Comparison of ENCODE assay signal across 8 cellular contexts in the genomic region with DNA sequence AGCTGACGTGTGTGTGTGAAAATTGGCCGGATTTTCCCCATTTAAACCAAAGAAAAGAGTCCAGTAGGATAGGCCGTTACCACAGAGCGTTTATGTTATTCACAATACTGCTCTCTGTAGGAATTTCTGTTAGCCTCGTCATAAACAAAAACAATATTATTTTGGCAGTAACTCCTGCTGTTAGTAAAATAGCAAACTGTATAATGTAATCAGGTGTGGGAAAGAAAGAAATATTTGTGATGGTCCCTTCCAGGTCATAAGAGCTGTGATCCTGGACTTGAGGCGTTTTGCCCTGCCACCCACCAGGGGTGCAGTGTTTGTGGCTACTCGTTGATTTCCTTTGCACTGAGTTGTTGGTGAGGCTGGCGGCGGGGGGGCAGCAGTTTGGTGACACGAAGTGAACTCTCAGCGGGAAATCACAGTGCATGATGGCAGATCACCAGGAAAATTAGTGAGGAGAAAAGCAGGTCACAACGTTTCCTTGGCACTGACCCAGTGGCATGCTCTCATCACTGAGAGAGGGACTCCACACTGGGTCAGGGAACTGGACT. TPM values are rescaled to one million over a fixed set of nuclear protein-coding genes. Genes with fewer than 3 reads are reported as not detected.
DNase-seq lines count a peak whose midpoint lies in the region; ATAC-seq, FAIRE-seq and TF ChIP-seq lines count a peak whose summit lies in the region.
"Had no signal": no experiment of that assay in that cellular context is flagged by ENCODE, and none has a peak within 500 bp of the region (broad histone marks: within the 10 kb centered on the region; RNA-seq: fewer than 3 reads in every experiment).

No MANE protein-coding gene starts in this region.

- H3K36me3 Mint-ChIP-seq in T-helper 17 cell (ENCODE audit: low read depth) = no peaks in the 10 kb centered on the region

- TF ChIP-seq POLR2A in stomach (IDR thresholded peaks at IDR 0.05) = no peak

- H4K91ac ChIP-seq in trophoblast cell (ENCODE audit: low read depth, low read length) = no peak overlapping the region

- no peak overlapping the region for H3K27ac ChIP-seq in kidney (ENCODE audit: low read depth in 2 of 2, low read length in 2 of 2)
- peak overlapping the region in 3 of 5 donors; percentile 34 to 95 (median 90) for H3K27ac ChIP-seq in stomach
- no peak overlapping the region for H3K27ac ChIP-seq in trophoblast cell (ENCODE audit: low read depth, low read length)

- H4K12ac ChIP-seq in trophoblast cell (ENCODE audit: low read depth, low read length) = no peak overlapping the region

- 18 to 35% (median 33%) methylated on average over 12 of the region's 12 CpGs for WGBS in stomach, 5 donors
- WGBS in trophoblast cell (ENCODE audit: extremely low coverage, insufficient coverage, insufficient read length) = no CpG with 5 or more reads among the region's 12 CpGs

- H3K4me3 ChIP-seq in kidney (ENCODE audit: low read length in 2 of 2) (peak overlapping the region; percentile 29 to 55), stomach (peak overlapping the region; percentile 60 to 91 (median 81)), trophoblast cell (ENCODE audit: low read depth, low read length) (no peak overlapping the region)

- TF ChIP-seq CTCF in kidney (IDR thresholded peaks at IDR 0.05; ENCODE audit: borderline replicate concordance, extremely low read depth, insufficient read depth) (no peak), stomach (IDR thresholded peaks at IDR 0.05) (no peak)

- intact Hi-C loops in kidney (cut with DNase I) (no loop called here), stomach (cut with DNase I; ENCODE audit: low total_unique reads) (loop anchor here (10.0 kb wide), 1 partner anchor 139 kb away; no protein-coding TSS in a partner anchor)

- H3K4me1 Mint-ChIP-seq in T-helper 17 cell = peaks cover 42% of the 10 kb centered on the region

- H3K9me3 ChIP-seq in T-helper 17 cell (ENCODE audit: control insufficient read depth, low read length, poor library complexity, severe bottlenecking) (no peaks in the 10 kb centered on the region), kidney (ENCODE audit: control insufficient read depth in 1 of 2, low read length in 2 of 2) (no peaks in the 10 kb centered on the region), stomach (no peaks in the 10 kb centered on the region), trophoblast cell (ENCODE audit: insufficient read depth, low read depth, low read length) (peaks cover 2% of the 10 kb centered on the region)

- peak; percentile 34 for DNase-seq in HCEC 1CT
- DNase-seq in T-helper 17 cell = no peak
- peak; percentile 74 for DNase-seq in kidney
- DNase-seq in stomach = peak; percentile 67
- no peak for DNase-seq in iPS-NIHi11 (ENCODE audit: low spot score)
- DNase-seq in trophoblast cell = no peak
- DNase-seq: mammary epithelial cell had no signal

- H2AFZ ChIP-seq in trophoblast cell (ENCODE audit: insufficient read depth, low read length, poor library complexity) = no peak overlapping the region

- H3K4me2 ChIP-seq in trophoblast cell (ENCODE audit: low read length) = no peak overlapping the region

- H3K79me2 ChIP-seq in trophoblast cell (ENCODE audit: control insufficient read depth, insufficient read depth, low read length, poor library complexity) = no peaks in the 10 kb centered on the region

- H3K79me1 ChIP-seq in trophoblast cell (ENCODE audit: low read length) = peaks cover 3% of the 10 kb centered on the region

- no peak overlapping the region for H2BK120ac ChIP-seq in trophoblast cell (ENCODE audit: insufficient read depth, low read length, poor library complexity)

- H3K18ac ChIP-seq in trophoblast cell (ENCODE audit: low read length) = no peak overlapping the region

- H2AK5ac ChIP-seq in trophoblast cell (ENCODE audit: low read length) = no peak overlapping the region

- H3K27me3 Mint-ChIP-seq in T-helper 17 cell = no peaks in the 10 kb centered on the region

- H2BK5ac ChIP-seq in trophoblast cell (ENCODE audit: low read depth, low read length, poor library complexity) = no peak overlapping the region

- ATAC-seq in T-helper 17 cell (no peak), GM18517 (IDR thresholded peaks at IDR 0.05; ENCODE audit: unreplicated experiment) (no peak)

- no peak overlapping the region for H3K23ac ChIP-seq in trophoblast cell (ENCODE audit: low read length)

- H3K9ac ChIP-seq in kidney (ENCODE audit: low read length in 2 of 2) (peak overlapping the region in 1 of 2 donors; percentile 32), trophoblast cell (ENCODE audit: low read length) (no peak overlapping the region)

- H2BK12ac ChIP-seq in trophoblast cell (ENCODE audit: low read length) = no peak overlapping the region

- H3K14ac ChIP-seq in trophoblast cell (ENCODE audit: low read length) = no peak overlapping the region

- no peak for FAIRE-seq in kidney (lab: Jason Lieb, UNC)

- H3K4me1 ChIP-seq in kidney (ENCODE audit: control insufficient read depth in 1 of 2, insufficient read depth in 1 of 2, low read depth in 1 of 2, low read length in 2 of 2) = peaks cover 18 to 30% of the 10 kb centered on the region in 2 donors
- H3K4me1 ChIP-seq in stomach = peaks cover 53 to 81% (median 71%) of the 10 kb centered on the region in 4 donors
- H3K4me1 ChIP-seq in trophoblast cell (ENCODE audit: control insufficient read depth in 1 of 2, insufficient read depth in 2 of 2, low read length in 2 of 2) = peaks cover 4 to 9% of the 10 kb centered on the region in 2 experiments

- no peak overlapping the region for H4K8ac ChIP-seq in trophoblast cell (ENCODE audit: low read depth, low read length)

- no peak overlapping the region for H3K4ac ChIP-seq in trophoblast cell (ENCODE audit: low read depth, low read length)

- TF ChIP-seq EP300 in stomach (IDR thresholded peaks at IDR 0.05) = no peak

- H3K4me3 Mint-ChIP-seq in T-helper 17 cell = peak overlapping the region; percentile 63

- H3K27ac Mint-ChIP-seq in T-helper 17 cell = peak overlapping the region; percentile 29

- H3K27me3 ChIP-seq in stomach (no peaks in the 10 kb centered on the region), trophoblast cell (ENCODE audit: insufficient read depth, low read length) (no peaks in the 10 kb centered on the region)

- H3K36me3 ChIP-seq in kidney (ENCODE audit: control insufficient read depth in 1 of 2, insufficient read depth in 2 of 2, low read length in 2 of 2) (no peaks in the 10 kb centered on the region), stomach (no peaks in the 10 kb centered on the region), trophoblast cell (ENCODE audit: control insufficient read depth in 1 of 2, insufficient read depth in 2 of 2, low read length in 2 of 2) (peaks cover 0 to 3% of the 10 kb centered on the region in 2 experiments)

RNA-seq across cellular contexts. Expression of a gene that starts 2.8 kb away (rescaled TPM):
- 10 to 100 TPM; 15.7 to 20.7 TPM for total RNA-seq in T-helper 17 cell
- 6.3 TPM for total RNA-seq in kidney
- 6.4 TPM for polyA plus RNA-seq in kidney (ENCODE audit: insufficient read depth, low read depth, low replicate concordance)
- 100 to 1,000 TPM in 1 of 5 donors, 10 to 100 TPM in 4; 14.0 to 134 (median 21.4) TPM for total RNA-seq in stomach
- 10 to 100 TPM; 14.8 to 23.5 (median 17.4) TPM for polyA plus RNA-seq in stomach
- 22.7 and 22.9 TPM in 2 replicates for polyA plus RNA-seq in trophoblast cell (2013)

Comparison
In these comparisons a context has a peak if more than half of its experiments do, and no peak if none do; other contexts are left out.
1. DNase-seq: peak in HCEC 1CT (single experiment), kidney (single experiment) and stomach (single experiment); none in T-helper 17 cell (0 of 3), iPS-NIHi11 (single experiment) and trophoblast cell (0 of 2).
2. H3K27ac ChIP-seq: peak in stomach (3 of 5); none in kidney (0 of 2) and trophoblast cell (single experiment).